Comparison of ENCODE assay signal across 22 cellular contexts in genomic region chr13:46628622-46629365, GRCh38.
"Had no signal": no experiment of that assay in that cellular context is flagged by ENCODE, and none has a peak within 500 bp of the region (broad histone marks: within the 10 kb centered on the region; RNA-seq: fewer than 3 reads in every experiment).

No MANE protein-coding gene starts in this region.

- H3K9me3 Mint-ChIP-seq: activated naive CD8-positive, alpha-beta T cell treated with anti-CD3 and anti-CD28 coated beads, Interleukin-2, amount 10 ng/mL, durations not matched to agents 7 days and 5 days; endodermal cell; T-cell had no signal

- ATAC-seq: activated CD4-positive, CD25-positive, alpha-beta regulatory T cell treated with anti-CD3 and anti-CD28 coated beads, Interleukin-2, amount 50 U/mL, for 24 hours; right cardiac atrium; T-cell had no signal

- H3K27ac Mint-ChIP-seq: activated naive CD8-positive, alpha-beta T cell treated with anti-CD3 and anti-CD28 coated beads, Interleukin-2, amount 10 ng/mL, durations not matched to agents 7 days and 5 days; endodermal cell had no signal

- H3K27me3 ChIP-seq: hepatocyte had no signal

- FAIRE-seq: colon, islet of Langerhans, small intestine had no signal

- H3K9me3 ChIP-seq: prostate gland had no signal

- H3K4me3 ChIP-seq: hepatocyte, lung, prostate gland had no signal

- H3K36me3 ChIP-seq: prostate gland had no signal

- DNase-seq: activated CD4-positive, alpha-beta T cell treated with anti-CD3 and anti-CD28 coated beads, Interleukin-2, amount 50 U/mL, for 1 hour; activated CD8-positive, alpha-beta memory T cell treated with anti-CD3 and anti-CD28 coated beads, Interleukin-2, amount 50 U/mL, for 4 hours; activated naive CD8-positive, alpha-beta T cell treated with anti-CD3 and anti-CD28 coated beads, Interleukin-2, amount 10 ng/mL, durations not matched to agents 7 days and 5 days; activated T-cell treated with anti-CD3 and anti-CD28 coated beads, Interleukin-2, amount 50 U/mL, for 48 hours; amygdala; central memory CD4-positive, alpha-beta T cell; endodermal cell; foreskin fibroblast; midbrain; right cardiac atrium; small intestine; stimulated activated CD4-positive, alpha-beta T cell treated with anti-CD3 and anti-CD28 coated beads, Interleukin-15, amount 100 ng/mL, for 24 hours; stimulated activated CD4-positive, alpha-beta T cell treated with anti-CD3 and anti-CD28 coated beads, Interleukin-4, amount 100 ng/mL, for 1 hour; T-cell; T-helper 9 cell had no signal

- H3K27ac ChIP-seq: epithelial cell of prostate, hepatocyte, prostate gland had no signal

- H3K4me3 Mint-ChIP-seq: activated naive CD8-positive, alpha-beta T cell treated with anti-CD3 and anti-CD28 coated beads, Interleukin-2, amount 10 ng/mL, durations not matched to agents 7 days and 5 days; endodermal cell; T-cell had no signal

- H3K4me1 ChIP-seq: prostate gland had no signal

- H3K27me3 Mint-ChIP-seq: activated naive CD8-positive, alpha-beta T cell treated with anti-CD3 and anti-CD28 coated beads, Interleukin-2, amount 10 ng/mL, durations not matched to agents 7 days and 5 days; T-cell had no signal
